Comparison of ENCODE assay signal across 16 cellular contexts in genomic region chr20:37226889-37227288, GRCh38. TPM values are rescaled to one million over a fixed set of nuclear protein-coding genes. Genes with fewer than 3 reads are reported as not detected.
DNase-seq lines count a peak whose midpoint lies in the region; ATAC-seq and TF ChIP-seq lines count a peak whose summit lies in the region.
"Had no signal": no experiment of that assay in that cellular context is flagged by ENCODE, and none has a peak within 500 bp of the region (broad histone marks: within the 10 kb centered on the region; RNA-seq: fewer than 3 reads in every experiment).

No MANE protein-coding gene starts in this region.

- H3K9me3 ChIP-seq in right atrium auricular region: no peaks in the 10 kb centered on the region
- no peaks in the 10 kb centered on the region for H3K9me3 ChIP-seq in effector memory CD4-positive, alpha-beta T cell (ENCODE audit: control insufficient read depth, low read length)
- H3K9me3 ChIP-seq: gastrocnemius medialis, SJSA1, spleen had no signal

- peak overlapping the region; percentile 37 to 68 for H3K27ac ChIP-seq in right atrium auricular region
- H3K27ac ChIP-seq in effector memory CD4-positive, alpha-beta T cell (ENCODE audit: insufficient read depth, low read length, poor library complexity, severe bottlenecking): no peak overlapping the region
- H3K27ac ChIP-seq: SJSA1 had no signal

- H3K36me3 ChIP-seq in right atrium auricular region: peaks cover 64% of the 10 kb centered on the region
- H3K36me3 ChIP-seq in effector memory CD4-positive, alpha-beta T cell (ENCODE audit: control insufficient read depth, insufficient read depth, low read length): peaks cover 81% of the 10 kb centered on the region

- peaks cover 0 to 36% of the 10 kb centered on the region in 2 donors for H3K4me1 ChIP-seq in right atrium auricular region
- no peaks in the 10 kb centered on the region for H3K4me1 ChIP-seq in effector memory CD4-positive, alpha-beta T cell (ENCODE audit: control insufficient read depth, insufficient read depth, low read length, poor library complexity, severe bottlenecking)
- H3K4me1 ChIP-seq: SJSA1 had no signal

- no peak overlapping the region for H3K4me3 ChIP-seq in AG10803 (ENCODE audit: low read length)
- no peak overlapping the region for H3K4me3 ChIP-seq in choroid plexus epithelial cell (ENCODE audit: low read depth, low read length)
- no peak overlapping the region for H3K4me3 ChIP-seq in right atrium auricular region
- no peak overlapping the region for H3K4me3 ChIP-seq in effector memory CD4-positive, alpha-beta T cell (ENCODE audit: insufficient read depth, low read depth, low read length, poor library complexity, severe bottlenecking)
- H3K4me3 ChIP-seq: gastrocnemius medialis, SJSA1, spleen had no signal

- ATAC-seq in sciatic nerve: peak; percentile 96
- no peak for ATAC-seq in GM19455 (IDR thresholded peaks at IDR 0.05; ENCODE audit: unreplicated experiment)
- ATAC-seq in HG03280 (IDR thresholded peaks at IDR 0.05; ENCODE audit: unreplicated experiment): no peak
- ATAC-seq: gastrocnemius medialis had no signal

- TF ChIP-seq CTCF in AG10803 (conservative IDR thresholded peaks at IDR 0.05; ENCODE audit: low read length) (no peak), choroid plexus epithelial cell (conservative IDR thresholded peaks at IDR 0.05; ENCODE audit: low read depth, low read length) (no peak), right atrium auricular region (IDR thresholded peaks at IDR 0.05) (no peak)

- intact Hi-C loops in sciatic nerve (cut with DNase I): loop anchor here (5.0 kb wide), 1 partner anchor 395 kb away; no protein-coding TSS in a partner anchor

- peak; percentile 82 for DNase-seq in AG10803 (ENCODE audit: low read depth)
- peak; percentile 60 for DNase-seq in choroid plexus epithelial cell (ENCODE audit: low read depth)
- DNase-seq in right atrium auricular region (ENCODE audit: low spot score): no peak
- DNase-seq in sciatic nerve (ENCODE audit: low spot score): peak; percentile 77
- DNase-seq in effector memory CD4-positive, alpha-beta T cell: no peak
- no peak for DNase-seq in Ammon's horn (ENCODE audit: low spot score)
- DNase-seq: activated CD8-positive, alpha-beta memory T cell treated with anti-CD3 and anti-CD28 coated beads for 24 hours; NCI-H2171 treated with DMSO at 0.1 percent for 48 hours; spleen had no signal

- H3K27me3 ChIP-seq in right atrium auricular region: no peaks in the 10 kb centered on the region
- H3K27me3 ChIP-seq in effector memory CD4-positive, alpha-beta T cell (replicated peaks; ENCODE audit: control insufficient read depth, insufficient read depth, low read length, poor library complexity, severe bottlenecking): no peaks in the 10 kb centered on the region
- H3K27me3 ChIP-seq: gastrocnemius medialis, SJSA1, spleen had no signal

RNA-seq across cellular contexts. Expression of gene GHRH, which starts 34.7 kb away (rescaled TPM):
- total RNA-seq in right atrium auricular region (1 to 10 TPM; 1.5 to 3.6 TPM), sciatic nerve (not detected)
- total RNA-seq: dermis microvascular lymphatic vessel endothelial cell, gastrocnemius medialis, kidney epithelial cell, neural crest cell, SJSA1, spleen had no signal

RNA-seq across cellular contexts. Expression of gene MROH8, which starts 47.5 kb away (rescaled TPM):
- total RNA-seq in right atrium auricular region (1 to 10 TPM; 3.8 to 5.8 TPM), sciatic nerve (5.2 TPM)

RNA-seq across cellular contexts. Expression of gene RPN2, which starts 47.8 kb away (rescaled TPM):
- total RNA-seq in right atrium auricular region (100 to 1,000 TPM; 126 to 129 TPM), sciatic nerve (97.9 TPM)

Comparison
In these comparisons a context has a peak if more than half of its experiments do, and no peak if none do; other contexts are left out.
1. DNase-seq: peak in AG10803 (single experiment), choroid plexus epithelial cell (single experiment) and sciatic nerve (single experiment); none in right atrium auricular region (single experiment), effector memory CD4-positive, alpha-beta T cell (0 of 3) and Ammon's horn (single experiment).